ENCODE assay signal across 8 cellular contexts in the genomic region with DNA sequence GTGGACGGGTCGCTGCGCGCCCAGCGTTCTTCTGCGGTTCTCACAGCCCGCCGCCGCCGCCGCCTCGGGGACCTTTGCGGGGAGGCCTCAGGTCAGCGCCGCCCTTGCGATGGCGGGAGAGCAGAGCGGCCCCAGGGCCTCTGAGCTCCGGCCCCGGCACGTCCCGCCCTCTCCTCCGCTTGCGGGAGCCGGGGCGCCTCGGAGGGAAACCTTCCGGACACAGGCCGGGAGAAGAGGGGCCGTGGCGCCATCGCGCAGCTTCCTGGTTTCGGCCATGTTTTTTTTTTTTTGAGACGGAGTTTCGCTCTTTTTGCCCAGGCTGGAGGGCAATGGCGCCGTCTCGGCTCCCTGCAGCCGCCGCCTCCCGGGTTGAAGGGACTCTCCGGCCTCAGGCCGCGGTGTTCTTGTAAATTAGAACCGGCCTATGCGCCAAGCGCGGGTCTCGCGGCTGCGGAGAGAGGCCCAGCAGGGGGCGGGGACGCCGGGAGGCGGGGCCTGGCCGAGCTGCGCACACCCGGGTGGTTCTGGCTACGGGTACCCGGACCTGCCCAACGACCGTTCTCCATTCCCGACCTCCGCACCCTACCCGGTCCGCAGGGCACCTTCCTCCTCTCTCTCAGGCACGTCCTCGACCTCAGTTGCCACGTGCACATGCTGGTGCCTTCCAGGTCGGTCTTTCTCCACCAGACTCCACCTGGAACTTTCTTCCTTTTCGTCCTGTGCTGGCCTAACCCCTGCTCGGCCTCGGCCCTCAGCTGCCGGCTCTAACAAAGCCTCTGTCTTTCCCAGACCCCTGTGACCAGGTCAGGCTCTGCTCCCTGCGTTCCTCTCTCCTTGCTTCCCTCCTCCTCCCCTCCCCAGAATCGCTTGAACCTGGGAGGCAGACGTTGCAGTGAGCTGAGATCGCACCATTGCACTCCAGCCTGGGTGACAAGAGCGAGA. TPM values are rescaled to one million over a fixed set of nuclear protein-coding genes. Genes with fewer than 3 reads are reported as not detected.
DNase-seq lines count a peak whose midpoint lies in the region; ATAC-seq and TF ChIP-seq lines count a peak whose summit lies in the region.

No MANE protein-coding gene starts in this region.

- no peaks in the 10 kb centered on the region for H3K9me3 ChIP-seq in endocrine pancreas (ENCODE audit: control insufficient read depth, low read length)

- CTCF ChIA-PET in BJ (lab: Yijun Ruan, JAX), result interaction anchor here (1.0 to 2.2 kb wide), 7 partner anchors 10 to 353 kb away, joined by 3 to 11 read pairs (median 5); no protein-coding TSS in a partner anchor

- peak overlapping the region; percentile 99 for H3K27ac Mint-ChIP-seq in mesothelial cell of epicardium

- H3K27me3 Mint-ChIP-seq in mesothelial cell of epicardium (ENCODE audit: low read depth), result no peaks in the 10 kb centered on the region

- peaks cover 32% of the 10 kb centered on the region for H3K36me3 Mint-ChIP-seq in mesothelial cell of epicardium

- H3K9me3 Mint-ChIP-seq in mesothelial cell of epicardium, result peaks cover 27% of the 10 kb centered on the region

- DNase-seq in BJ (ENCODE audit: low read depth), result peak; percentile 11
- peak; percentile 79 for DNase-seq in NCI-H748 (lab: John Stamatoyannopoulos, UW; ENCODE audit: unreplicated experiment)
- peak; percentile 79 for DNase-seq in activated CD8-positive, alpha-beta memory T cell treated with anti-CD3 and anti-CD28 coated beads, Interleukin-2, amount 50 U/mL, for 4 hours
- DNase-seq in mesothelial cell of epicardium (ENCODE audit: low spot score in 2 of 2, unreplicated experiment in 2 of 2), result peak; percentile 53 to 77
- peak; percentile 70 to 80 for DNase-seq in stimulated activated CD8-positive, alpha-beta memory T cell treated with anti-CD3 and anti-CD28 coated beads, Interleukin-15, amount 100 ng/mL, for 48 hours (ENCODE audit: low read depth in 2 of 2)

- H3K4me3 ChIP-seq in BJ (ENCODE audit: low read depth, low read length) (peak overlapping the region; percentile 47), endocrine pancreas (ENCODE audit: control insufficient read depth, insufficient read depth, low read length) (peak overlapping the region; percentile 64)

- peak; percentile 76 for ATAC-seq in GM18909 (IDR thresholded peaks at IDR 0.05; ENCODE audit: poor library complexity, unreplicated experiment)
- peak; percentile 74 for ATAC-seq in HG03135 (IDR thresholded peaks at IDR 0.05; ENCODE audit: unreplicated experiment)

- POLR2A ChIA-PET in BJ (lab: Charles Lee), result interaction anchor here (0.7 kb wide), 1 partner anchor 21 kb away, joined by 12 read pairs; no protein-coding TSS in a partner anchor

- peaks cover 2% of the 10 kb centered on the region; the same call in 1 of the 2 replicates for H3K36me3 ChIP-seq in BJ (ENCODE audit: control insufficient read depth, insufficient read depth, low read length)
- no peaks in the 10 kb centered on the region for H3K36me3 ChIP-seq in endocrine pancreas (ENCODE audit: control insufficient read depth, insufficient read depth, low read length)

- H3K4me3 Mint-ChIP-seq in mesothelial cell of epicardium, result peak overlapping the region; percentile 92

- peak overlapping the region; percentile 95 for H3K9ac ChIP-seq in endocrine pancreas (ENCODE audit: control insufficient read depth, insufficient read depth, low read length)

- H3K27me3 ChIP-seq in BJ (ENCODE audit: control insufficient read depth, insufficient read depth, low read length), result no peaks in the 10 kb centered on the region
- no peaks in the 10 kb centered on the region for H3K27me3 ChIP-seq in endocrine pancreas (ENCODE audit: control insufficient read depth, insufficient read depth, low read length)

- no peak; the same call in 1 of the 2 replicates for TF ChIP-seq CTCF in BJ (IDR thresholded peaks at IDR 0.05; ENCODE audit: insufficient read depth, low read depth, low read length)
- no peak for TF ChIP-seq CTCF in mesothelial cell of epicardium (IDR thresholded peaks at IDR 0.05; ENCODE audit: unreplicated experiment)

- peaks cover 4% of the 10 kb centered on the region for H3K4me1 ChIP-seq in endocrine pancreas (ENCODE audit: control insufficient read depth, insufficient read depth, low read length)

- peaks cover 20% of the 10 kb centered on the region for H3K4me1 Mint-ChIP-seq in mesothelial cell of epicardium

RNA-seq across cellular contexts. Expression of gene MGAT1, which starts 28.8 kb away (rescaled TPM):
- polyA plus RNA-seq in BJ (2011; rRNA removed), result 156 and 197 TPM in 2 replicates
- polyA minus RNA-seq in BJ (2011; rRNA and poly(A)+ RNA removed), result 86.8 and 131 TPM in 2 replicates
- total RNA-seq in mesothelial cell of epicardium, result 91.4 to 93.8 TPM (median 92.3 TPM) in 3 replicates

RNA-seq across cellular contexts. Expression of gene ZFP62, which starts 29.7 kb away (rescaled TPM):
- polyA plus RNA-seq in BJ (2011; rRNA removed), result 5.4 and 9.3 TPM in 2 replicates
- 5.5 and 6.5 TPM in 2 replicates for polyA minus RNA-seq in BJ (2011; rRNA and poly(A)+ RNA removed)
- 48.4 to 49.8 TPM (median 48.9 TPM) in 3 replicates for total RNA-seq in mesothelial cell of epicardium

Comparison
In these comparisons a context has a peak if more than half of its experiments do, and no peak if none do; other contexts are left out.
1. Peak in every context shown above with its lines: DNase-seq, ATAC-seq and H3K4me3 ChIP-seq.
2. DNase-seq: peak in every context shown above with its lines; median percentile 79 in NCI-H748; 79 in activated CD8-positive, alpha-beta memory T cell treated with anti-CD3 and anti-CD28 coated beads, Interleukin-2, amount 50 U/mL, for 4 hours; 75 in stimulated activated CD8-positive, alpha-beta memory T cell treated with anti-CD3 and anti-CD28 coated beads, Interleukin-15, amount 100 ng/mL, for 48 hours; 65 in mesothelial cell of epicardium; 11 in BJ.